ENCODE assay signal across 8 cellular contexts in the genomic region with DNA sequence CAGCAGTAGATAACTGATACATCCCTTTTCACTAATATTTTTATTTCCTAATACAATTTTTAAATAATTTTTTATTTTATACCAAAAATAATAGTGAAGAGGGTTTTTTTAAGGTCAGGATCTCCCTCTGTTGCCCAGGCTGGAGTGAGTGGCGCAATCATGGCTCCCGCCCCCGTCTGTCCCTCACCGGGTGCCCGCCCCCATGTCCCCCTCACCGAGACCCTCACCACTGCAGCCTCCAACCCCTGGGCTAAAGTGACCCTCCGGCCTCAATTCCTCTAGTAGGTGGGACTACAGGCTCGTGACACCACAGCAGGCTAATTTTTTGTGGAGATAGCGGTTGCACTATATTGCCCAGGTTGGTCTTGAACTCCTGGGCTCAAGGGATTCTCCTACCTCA. TPM values are rescaled to one million over a fixed set of nuclear protein-coding genes. Genes with fewer than 3 reads are reported as not detected.
DNase-seq lines count a peak whose midpoint lies in the region; ATAC-seq and TF ChIP-seq lines count a peak whose summit lies in the region.

No MANE protein-coding gene starts in this region.

- peak overlapping the region; percentile 98 for H3K27ac Mint-ChIP-seq in T-helper 2 cell treated with Interferon-gamma antibody and Interleukin-4, amounts not matched to agents 5 μg/mL and 100 μg/mL, for 36 hours

- DNase-seq in T-helper 2 cell treated with Interferon-gamma antibody and Interleukin-4, amounts not matched to agents 5 μg/mL and 100 μg/mL, for 36 hours (ENCODE audit: low spot score) = no peak
- no peak for DNase-seq in T-helper 2 cell
- no peak for DNase-seq in astrocyte of the spinal cord (ENCODE audit: low read depth, low spot score)
- no peak for DNase-seq in NCI-H82 treated with DMSO at 0.1 percent for 48 hours (lab: John Stamatoyannopoulos, UW; ENCODE audit: unreplicated experiment)
- no peak for DNase-seq in epidermal melanocyte (ENCODE audit: insufficient read length, low spot score)

- no peaks in the 10 kb centered on the region for H3K27me3 ChIP-seq in liver (ENCODE audit: control insufficient read depth in 4 of 4, insufficient read depth in 4 of 4, low read length in 3 of 4)

- peak overlapping the region; percentile 73 for H3K4me3 ChIP-seq in astrocyte of the spinal cord (ENCODE audit: low read depth, low read length)
- peak overlapping the region in 2 of 3 donors; percentile 63 to 79 for H3K4me3 ChIP-seq in liver (ENCODE audit: low read depth in 1 of 3, low read length in 3 of 3)

- no peak for ATAC-seq in HG03460 (IDR thresholded peaks at IDR 0.05; ENCODE audit: unreplicated experiment)

- WGBS in liver = 62% methylated on average over 9 of the region's 9 CpGs

- H3K4me1 ChIP-seq in liver (ENCODE audit: control insufficient read depth in 4 of 4, insufficient read depth in 4 of 4, low read length in 3 of 4) = peaks cover 4 to 14% (median 10%) of the 10 kb centered on the region in 4 donors

- no peaks in the 10 kb centered on the region for H3K9me3 ChIP-seq in liver (ENCODE audit: control insufficient read depth in 4 of 4, low read length in 3 of 4)

- no peak for TF ChIP-seq RAD21 in liver (IDR thresholded peaks at IDR 0.05)

- no peaks in the 10 kb centered on the region for H3K27me3 Mint-ChIP-seq in T-helper 2 cell treated with Interferon-gamma antibody and Interleukin-4, amounts not matched to agents 5 μg/mL and 100 μg/mL, for 36 hours (ENCODE audit: low read depth)

- H3K27ac ChIP-seq in liver (ENCODE audit: low read depth in 1 of 2, low read length in 2 of 2) (peak overlapping the region; percentile 97 to 99), temporal lobe (ENCODE audit: low read depth, low read length) (peak overlapping the region; percentile 36)

- in situ Hi-C loops in astrocyte of the spinal cord (cut with HindIII; ENCODE audit: low sequenced_read_pairs) = no loop called here

- no peaks in the 10 kb centered on the region for H3K36me3 ChIP-seq in liver (ENCODE audit: control insufficient read depth in 4 of 4, insufficient read depth in 3 of 4, low read depth in 1 of 4, low read length in 3 of 4)

- peaks cover 22% of the 10 kb centered on the region for H3K4me1 Mint-ChIP-seq in T-helper 2 cell treated with Interferon-gamma antibody and Interleukin-4, amounts not matched to agents 5 μg/mL and 100 μg/mL, for 36 hours (ENCODE audit: low read depth)

- no peak for TF ChIP-seq CTCF in astrocyte of the spinal cord (IDR thresholded peaks at IDR 0.05; ENCODE audit: low read depth, low read length)
- TF ChIP-seq CTCF in liver (IDR thresholded peaks at IDR 0.05; ENCODE audit: low read depth, low read length, missing input control) = no peak

- H3K9me3 Mint-ChIP-seq in T-helper 2 cell treated with Interferon-gamma antibody and Interleukin-4, amounts not matched to agents 5 μg/mL and 100 μg/mL, for 36 hours = no peaks in the 10 kb centered on the region

- H3K9ac ChIP-seq in liver (ENCODE audit: low read depth in 1 of 2, low read length in 2 of 2) = peak overlapping the region in 1 of 2 donors; percentile 7

- peaks cover 2% of the 10 kb centered on the region for H3K36me3 Mint-ChIP-seq in T-helper 2 cell treated with Interferon-gamma antibody and Interleukin-4, amounts not matched to agents 5 μg/mL and 100 μg/mL, for 36 hours (ENCODE audit: low read depth)

- H3K4me3 Mint-ChIP-seq in T-helper 2 cell treated with Interferon-gamma antibody and Interleukin-4, amounts not matched to agents 5 μg/mL and 100 μg/mL, for 36 hours = peak overlapping the region; percentile 95

TF ChIP-seq in liver, 16 proteins besides CTCF, POLR2A, EP300 and RAD21:
- TF ChIP-seq, protein P1, sequence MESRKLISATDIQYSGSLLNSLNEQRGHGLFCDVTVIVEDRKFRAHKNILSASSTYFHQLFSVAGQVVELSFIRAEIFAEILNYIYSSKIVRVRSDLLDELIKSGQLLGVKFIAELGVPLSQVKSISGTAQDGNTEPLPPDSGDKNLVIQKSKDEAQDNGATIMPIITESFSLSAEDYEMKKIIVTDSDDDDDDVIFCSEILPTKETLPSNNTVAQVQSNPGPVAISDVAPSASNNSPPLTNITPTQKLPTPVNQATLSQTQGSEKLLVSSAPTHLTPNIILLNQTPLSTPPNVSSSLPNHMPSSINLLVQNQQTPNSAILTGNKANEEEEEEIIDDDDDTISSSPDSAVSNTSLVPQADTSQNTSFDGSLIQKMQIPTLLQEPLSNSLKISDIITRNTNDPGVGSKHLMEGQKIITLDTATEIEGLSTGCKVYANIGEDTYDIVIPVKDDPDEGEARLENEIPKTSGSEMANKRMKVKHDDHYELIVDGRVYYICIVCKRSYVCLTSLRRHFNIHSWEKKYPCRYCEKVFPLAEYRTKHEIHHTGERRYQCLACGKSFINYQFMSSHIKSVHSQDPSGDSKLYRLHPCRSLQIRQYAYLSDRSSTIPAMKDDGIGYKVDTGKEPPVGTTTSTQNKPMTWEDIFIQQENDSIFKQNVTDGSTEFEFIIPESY (IDR thresholded peaks at IDR 0.05) = no peak
- TF ChIP-seq RXRA (IDR thresholded peaks at IDR 0.05) (no peak), YY1 (IDR thresholded peaks at IDR 0.05) (no peak), FOXA2 (IDR thresholded peaks at IDR 0.05) (no peak), FOXA1 (IDR thresholded peaks at IDR 0.05) (no peak), JUND (IDR thresholded peaks at IDR 0.05) (no peak), HNF4G (IDR thresholded peaks at IDR 0.05) (no peak), EGR1 (IDR thresholded peaks at IDR 0.05; ENCODE audit: low read depth in 2 of 2) (no peak), GABPA (IDR thresholded peaks at IDR 0.05 in 1 of 2, conservative IDR thresholded peaks at IDR 0.05 in 1 of 2) (no peak)
- TF ChIP-seq, protein P2, sequence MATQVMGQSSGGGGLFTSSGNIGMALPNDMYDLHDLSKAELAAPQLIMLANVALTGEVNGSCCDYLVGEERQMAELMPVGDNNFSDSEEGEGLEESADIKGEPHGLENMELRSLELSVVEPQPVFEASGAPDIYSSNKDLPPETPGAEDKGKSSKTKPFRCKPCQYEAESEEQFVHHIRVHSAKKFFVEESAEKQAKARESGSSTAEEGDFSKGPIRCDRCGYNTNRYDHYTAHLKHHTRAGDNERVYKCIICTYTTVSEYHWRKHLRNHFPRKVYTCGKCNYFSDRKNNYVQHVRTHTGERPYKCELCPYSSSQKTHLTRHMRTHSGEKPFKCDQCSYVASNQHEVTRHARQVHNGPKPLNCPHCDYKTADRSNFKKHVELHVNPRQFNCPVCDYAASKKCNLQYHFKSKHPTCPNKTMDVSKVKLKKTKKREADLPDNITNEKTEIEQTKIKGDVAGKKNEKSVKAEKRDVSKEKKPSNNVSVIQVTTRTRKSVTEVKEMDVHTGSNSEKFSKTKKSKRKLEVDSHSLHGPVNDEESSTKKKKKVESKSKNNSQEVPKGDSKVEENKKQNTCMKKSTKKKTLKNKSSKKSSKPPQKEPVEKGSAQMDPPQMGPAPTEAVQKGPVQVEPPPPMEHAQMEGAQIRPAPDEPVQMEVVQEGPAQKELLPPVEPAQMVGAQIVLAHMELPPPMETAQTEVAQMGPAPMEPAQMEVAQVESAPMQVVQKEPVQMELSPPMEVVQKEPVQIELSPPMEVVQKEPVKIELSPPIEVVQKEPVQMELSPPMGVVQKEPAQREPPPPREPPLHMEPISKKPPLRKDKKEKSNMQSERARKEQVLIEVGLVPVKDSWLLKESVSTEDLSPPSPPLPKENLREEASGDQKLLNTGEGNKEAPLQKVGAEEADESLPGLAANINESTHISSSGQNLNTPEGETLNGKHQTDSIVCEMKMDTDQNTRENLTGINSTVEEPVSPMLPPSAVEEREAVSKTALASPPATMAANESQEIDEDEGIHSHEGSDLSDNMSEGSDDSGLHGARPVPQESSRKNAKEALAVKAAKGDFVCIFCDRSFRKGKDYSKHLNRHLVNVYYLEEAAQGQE (IDR thresholded peaks at IDR 0.05) = no peak
- TF ChIP-seq, protein P3, sequence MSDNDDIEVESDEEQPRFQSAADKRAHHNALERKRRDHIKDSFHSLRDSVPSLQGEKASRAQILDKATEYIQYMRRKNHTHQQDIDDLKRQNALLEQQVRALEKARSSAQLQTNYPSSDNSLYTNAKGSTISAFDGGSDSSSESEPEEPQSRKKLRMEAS (IDR thresholded peaks at IDR 0.05) = no peak

RNA-seq across cellular contexts. Expression of a gene that starts 17.8 kb away (rescaled TPM):
- total RNA-seq in liver = 1 to 10 TPM; 6.6 to 9.4 TPM
- polyA plus RNA-seq in liver = 1 to 10 TPM; 1.6 to 6.7 TPM
- total RNA-seq in temporal lobe = 21.9 TPM

RNA-seq across cellular contexts. Expression of a gene that starts 32.5 kb away (rescaled TPM):
- total RNA-seq in liver (10 to 100 TPM; 10.2 to 10.3 TPM), temporal lobe (3.7 TPM)
- 10 to 100 TPM in 1 of 2 donors, 1 to 10 TPM in 1; 10.0 to 11.7 TPM for polyA plus RNA-seq in liver

RNA-seq across cellular contexts. Expression of a gene that starts 41.4 kb away (rescaled TPM):
- 100 to 1,000 TPM; 155 to 157 TPM for total RNA-seq in liver
- 100 to 1,000 TPM; 252 to 339 TPM for polyA plus RNA-seq in liver
- 108 TPM for total RNA-seq in temporal lobe

RNA-seq across cellular contexts. Expression of a gene that starts 48.8 kb away (rescaled TPM):
- total RNA-seq in liver = 10 to 100 TPM; 35.7 to 44.1 TPM
- 10 to 100 TPM; 34.4 to 51.3 TPM for polyA plus RNA-seq in liver
- total RNA-seq in temporal lobe = 72.5 TPM
